Comparison of ENCODE assay signal across 12 cellular contexts in genomic region chr5:14178671-14179211, GRCh38. TPM values are rescaled to one million over a fixed set of nuclear protein-coding genes. Genes with fewer than 3 reads are reported as not detected.
DNase-seq lines count a peak whose midpoint lies in the region; ATAC-seq, FAIRE-seq and TF ChIP-seq lines count a peak whose summit lies in the region.
"Had no signal": no experiment of that assay in that cellular context is flagged by ENCODE, and none has a peak within 500 bp of the region (broad histone marks: within the 10 kb centered on the region; RNA-seq: fewer than 3 reads in every experiment).

No MANE protein-coding gene starts in this region.

- TF ChIP-seq POLR2A in K562 (conservative IDR thresholded peaks at IDR 0.05) = no peak
- TF ChIP-seq POLR2A in upper lobe of left lung (IDR thresholded peaks at IDR 0.05) = no peak

- no peak for TF ChIP-seq EP300 in K562 (IDR thresholded peaks at IDR 0.05; ENCODE audit: low read length)
- TF ChIP-seq EP300 in upper lobe of left lung (IDR thresholded peaks at IDR 0.05) = no peak

- CTCF ChIA-PET in A673 (lab: Charles Lee) (no interaction called here), K562 (lab: Yijun Ruan, JAX; ENCODE audit: low intra/inter-chr PET ratio) (no interaction called here)

- peak; percentile 98 for FAIRE-seq in HTR-8/SVneo (lab: Jason Lieb, UNC)
- FAIRE-seq in K562 (lab: Jason Lieb, UNC) = no peak

- no peak overlapping the region for H3K4me2 ChIP-seq in K562 (ENCODE audit: insufficient read depth, low read length)

- H3K36me3 ChIP-seq in A673 (ENCODE audit: insufficient read depth, low read length, poor library complexity, severe bottlenecking) (no peaks in the 10 kb centered on the region), K562 (ENCODE audit: control insufficient read depth, insufficient read depth, low read length) (no peaks in the 10 kb centered on the region), upper lobe of left lung (no peaks in the 10 kb centered on the region)

- H3K27me3 ChIP-seq in A673 (replicated peaks; ENCODE audit: insufficient read depth, low read depth, low read length, poor library complexity) = no peaks in the 10 kb centered on the region
- H3K27me3 ChIP-seq in K562 (ENCODE audit: control insufficient read depth in 2 of 2, insufficient read depth in 2 of 2, low read length in 2 of 2) = peaks cover 13 to 21% of the 10 kb centered on the region in 2 experiments; a peak in 4 of 5 replicates
- no peaks in the 10 kb centered on the region for H3K27me3 ChIP-seq in upper lobe of left lung

- ATAC-seq in K562 (no peak), HG03571 (IDR thresholded peaks at IDR 0.05; ENCODE audit: unreplicated experiment) (no peak), upper lobe of left lung (ENCODE audit: low FRiP score in 2 of 2) (no peak)

- H3K79me2 ChIP-seq in K562 (ENCODE audit: control insufficient read depth, insufficient read depth, low read length) = no peaks in the 10 kb centered on the region

- TF ChIP-seq RAD21 in K562 (CRISPR knock-in tag; conservative IDR thresholded peaks at IDR 0.05 in 1 of 2, IDR thresholded peaks at IDR 0.05 in 1 of 2) = no peak

- H3K27ac ChIP-seq in A673 (ENCODE audit: low read depth, low read length, poor library complexity, severe bottlenecking) (no peak overlapping the region), K562 (ENCODE audit: extremely low read depth, low read depth, low read length) (no peak overlapping the region), upper lobe of left lung (no peak overlapping the region)

- no peak overlapping the region for H3K9ac ChIP-seq in K562 (ENCODE audit: insufficient read depth in 1 of 2, low read depth in 2 of 2, low read length in 2 of 2)

- H3K9me3 ChIP-seq in A673 (ENCODE audit: low read depth, low read length, poor library complexity, severe bottlenecking) (no peaks in the 10 kb centered on the region), K562 (replicated peaks; ENCODE audit: control insufficient read depth, insufficient read depth, low read depth, low read length) (no peaks in the 10 kb centered on the region), upper lobe of left lung (no peaks in the 10 kb centered on the region)

- in situ Hi-C loops in K562 (cut with MboI) = no loop called here

- H4K20me1 ChIP-seq in K562 (replicated peaks; ENCODE audit: control insufficient read depth, insufficient read depth, low read length) = 0 out of 2 replicates have a peak, but pooled peaks cover 3% of the 10 kb centered on the region

- H3K4me3 ChIP-seq in A673 (ENCODE audit: low read depth, low read length, poor library complexity, severe bottlenecking) = no peak overlapping the region
- no peak overlapping the region for H3K4me3 ChIP-seq in K562
- no peak overlapping the region for H3K4me3 ChIP-seq in upper lobe of left lung

- BruUV-seq in A673 (replicated peaks; lab: Mats Ljungman, UMichigan) (no TSS peak), K562 (replicated peaks; lab: Mats Ljungman, UMichigan) (no TSS peak)

- DNase-seq in A673 (ENCODE audit: low spot score) (peak; percentile 66), HTR-8/SVneo (ENCODE audit: insufficient read length, low spot score) (peak; percentile 76), K562 (ENCODE audit: extremely low read depth in 1 of 4, low spot score in 3 of 4) (no peak), kidney glomerular epithelial cell (lab: John Stamatoyannopoulos, UW) (peak; percentile 31), GM19240 (ENCODE audit: insufficient read length, low spot score) (no peak), upper lobe of left lung (no peak)
- DNase-seq in activated T-cell treated with anti-CD3 and anti-CD28 coated beads, Interleukin-2, amount 50 U/mL, for 1 hour = no peak
- DNase-seq: activated naive CD4-positive, alpha-beta T cell treated with Interleukin-2 at 50 U/mL for 16 hours; AML-193; NCI-H510A; stimulated activated CD4-positive, alpha-beta T cell treated with anti-CD3 and anti-CD28 coated beads, Interleukin-2, amount 100 ng/mL, for 24 hours had no signal

- WGBS in K562 (ENCODE audit: insufficient coverage, low coverage, missing lambda C conversion rate) = 1% methylated on average over 10 of the region's 10 CpGs
- WGBS in upper lobe of left lung, 2 donors = 81 to 87% methylated on average over 5 to 10 of the region's 10 CpGs

- no peaks in the 10 kb centered on the region for H3K9me1 ChIP-seq in K562 (ENCODE audit: control insufficient read depth, insufficient read depth, low read length)

- POLR2A ChIA-PET in A673 (lab: Charles Lee; ENCODE audit: low non-redundant PET) = no interaction called here
- POLR2A ChIA-PET in K562 (lab: Yijun Ruan, JAX) = no interaction called here

- TF ChIP-seq CTCF in A673 (conservative IDR thresholded peaks at IDR 0.05; ENCODE audit: low read depth, low read length) (no peak), K562 (IDR thresholded peaks at IDR 0.05 in 2 of 3, conservative IDR thresholded peaks at IDR 0.05 in 1 of 3; ENCODE audit: insufficient read depth in 2 of 3, low read depth in 1 of 3, low read length in 3 of 3) (no peak), upper lobe of left lung (IDR thresholded peaks at IDR 0.05) (no peak)

- H3K4me1 ChIP-seq in A673 (ENCODE audit: insufficient read depth, low read length, poor library complexity, severe bottlenecking) (peaks cover 67% of the 10 kb centered on the region), K562 (replicated peaks in 1 of 2; ENCODE audit: control insufficient read depth in 2 of 2, insufficient read depth in 2 of 2, low read length in 2 of 2) (peaks cover 0 to 4% of the 10 kb centered on the region in 2 experiments; a peak in 1 of 5 replicates), upper lobe of left lung (peaks cover 17 to 41% (median 22%) of the 10 kb centered on the region in 4 donors)

- intact Hi-C loops in A673 (cut with micrococcal nuclease; ENCODE audit: unreplicated experiment) (no loop called here), K562 (cut with micrococcal nuclease) (no loop called here)

- no peak overlapping the region for H2AFZ ChIP-seq in K562 (ENCODE audit: low read depth, low read length)

TF ChIP-seq in K562, 482 proteins besides CTCF, POLR2A, EP300 and RAD21:
- TF ChIP-seq ATF7 (IDR thresholded peaks at IDR 0.05) (no peak), ZNF316 (IDR thresholded peaks at IDR 0.05) (peak; percentile 60), MAFF (IDR thresholded peaks at IDR 0.05; ENCODE audit: low read length) (peak; percentile 47; the same call in 1 of the 2 replicates), LCOR (CRISPR knock-in tag; IDR thresholded peaks at IDR 0.05) (no peak), MAFK (IDR thresholded peaks at IDR 0.05; ENCODE audit: low read length) (peak; percentile 44; the same call in 1 of the 2 replicates), C11orf30 (IDR thresholded peaks at IDR 0.05; ENCODE audit: low read depth) (peak; percentile 50), ZSCAN29 (IDR thresholded peaks at IDR 0.05) (no peak), MAFG (tag; conservative IDR thresholded peaks at IDR 0.05) (peak; percentile 32; the same call in 1 of the 2 replicates)

RNA-seq across cellular contexts. Expression of gene TRIO, which starts 35.6 kb away (rescaled TPM):
- 99.8 and 105 TPM in 2 replicates for total RNA-seq in A673 (2021)
- 28.4 and 32.2 TPM in 2 replicates for total RNA-seq in K562 (2011; cell fraction: chromatin; rRNA removed; ENCODE audit: low replicate concordance)
- total RNA-seq in K562 (2011; cell fraction: nucleolus; rRNA removed) = 12.4 and 14.2 TPM in 2 replicates
- 18.8 and 24.4 TPM in 2 replicates for total RNA-seq in K562 (2011; cell fraction: nucleoplasm; rRNA removed)
- 1.4 and 3.8 TPM in 2 replicates for total RNA-seq in K562 (2014; rRNA removed)
- 1.6 TPM in 2 replicates for total RNA-seq in K562 (2014; rRNA removed; fragmentation: Illumina TruSeq; extraction: Trizol)
- 1.1 and 1.4 TPM in 2 replicates for total RNA-seq in K562 (2015; rRNA removed; fragmentation: Illumina TruSeq; extraction: Trizol)
- total RNA-seq in K562 (2021) = 3.4 and 5.0 TPM in 2 replicates
- polyA plus RNA-seq in K562 (2011; rRNA removed) = 0.91 and 2.6 TPM in 2 replicates
- 0.94 and 2.3 TPM in 2 replicates for polyA plus RNA-seq in K562 (2011; cell fraction: cytosol; rRNA removed)
- polyA plus RNA-seq in K562 (2011; cell fraction: nucleus; rRNA removed) = 3.1 and 11.6 TPM in 2 replicates
- polyA plus RNA-seq in K562 (2012) = 1.2 and 1.9 TPM in 2 replicates
- polyA plus RNA-seq in K562 (2014; fragmentation: Illumina TruSeq; extraction: Trizol) = 0.76 and 1.2 TPM in 2 replicates
- under 1 TPM; 0.24 to 0.75 TPM for polyA plus RNA-seq in K562 (2014; fragmentation: Nextera tagmentation; extraction: Ambion mirVana)
- 1.00 and 1.1 TPM in 2 replicates for polyA plus RNA-seq in K562 (2014; rRNA removed)
- polyA minus RNA-seq in K562 (2011; rRNA and poly(A)+ RNA removed) = 2.2 and 10.6 TPM in 2 replicates
- polyA minus RNA-seq in K562 (2011; cell fraction: cytosol; rRNA and poly(A)+ RNA removed) = 2.1 and 2.4 TPM in 2 replicates
- 4.4 and 13.5 TPM in 2 replicates for polyA minus RNA-seq in K562 (2011; cell fraction: nucleus; rRNA and poly(A)+ RNA removed)
- total RNA-seq in upper lobe of left lung = 100 to 1,000 TPM; 138 to 408 (median 156) TPM

Comparison
In these comparisons a context has a peak if more than half of its experiments do, and no peak if none do; other contexts are left out.
1. DNase-seq: peak in A673 (single experiment), HTR-8/SVneo (single experiment) and kidney glomerular epithelial cell (single experiment); none in K562 (0 of 4), activated T-cell treated with anti-CD3 and anti-CD28 coated beads, Interleukin-2, amount 50 U/mL, for 1 hour (single experiment), GM19240 (single experiment) and upper lobe of left lung (0 of 2).